15 cellular contexts compared by ENCODE assay signal in genomic region chr18:39966275-39966674, GRCh38.
DNase-seq lines count a peak whose midpoint lies in the region; ATAC-seq and TF ChIP-seq lines count a peak whose summit lies in the region.
"Had no signal": no experiment of that assay in that cellular context is flagged by ENCODE, and none has a peak within 500 bp of the region (broad histone marks: within the 10 kb centered on the region; RNA-seq: fewer than 3 reads in every experiment).

No MANE protein-coding gene starts in this region.

- DNase-seq in AG04450 (ENCODE audit: low read depth, low spot score) (no peak), GM23248 (peak; percentile 18), RWPE2 (ENCODE audit: low spot score) (no peak), foreskin fibroblast (no peak), kidney glomerular epithelial cell (lab: John Stamatoyannopoulos, UW) (no peak), A172 (ENCODE audit: low spot score) (no peak)
- DNase-seq: activated CD4-positive, alpha-beta T cell treated with anti-CD3 and anti-CD28 coated beads, Interleukin-2, amount 50 U/mL, for 1 hour; activated gamma-delta T cell; CD4-positive, alpha-beta T cell; colonic mucosa; NCI-H526 treated with DMSO at 0.1 percent for 48 hours; stimulated activated CD4-positive, alpha-beta T cell treated with anti-CD3 and anti-CD28 coated beads, Interleukin-15, amount 100 ng/mL, for 24 hours; T-helper 1 cell had no signal

- H3K27me3 ChIP-seq in AG04450 (ENCODE audit: control insufficient read depth, insufficient read depth, low read length) (no peaks in the 10 kb centered on the region), GM23248 (replicated peaks; ENCODE audit: insufficient read depth) (no peaks in the 10 kb centered on the region), RWPE2 (ENCODE audit: insufficient read depth, poor library complexity, severe bottlenecking) (no peaks in the 10 kb centered on the region)
- H3K27me3 ChIP-seq: colonic mucosa had no signal

- in situ Hi-C loops in GM23248 (cut with MboI) = no loop called here

- ATAC-seq in RWPE2 (ENCODE audit: low read depth) (no peak), HG03280 (IDR thresholded peaks at IDR 0.05; ENCODE audit: unreplicated experiment) (no peak), GM18868 (IDR thresholded peaks at IDR 0.05; ENCODE audit: unreplicated experiment) (no peak)

- H3K4me1 ChIP-seq in GM23248 (ENCODE audit: insufficient read depth) (peaks cover 10% of the 10 kb centered on the region), RWPE2 (ENCODE audit: insufficient read depth, poor library complexity, severe bottlenecking) (peaks cover 20% of the 10 kb centered on the region)
- H3K4me1 ChIP-seq: colonic mucosa had no signal

- H3K4me3 ChIP-seq in AG04450 (ENCODE audit: low read depth, low read length) = no peak overlapping the region
- H3K4me3 ChIP-seq in GM23248 = no peak overlapping the region
- no peak overlapping the region for H3K4me3 ChIP-seq in RWPE2 (ENCODE audit: severe bottlenecking)
- no peak overlapping the region for H3K4me3 ChIP-seq in foreskin fibroblast (ENCODE audit: low read depth in 1 of 2, low read length in 2 of 2)
- H3K4me3 ChIP-seq: colonic mucosa had no signal

- H2AFZ ChIP-seq in GM23248 = no peak overlapping the region

- no peaks in the 10 kb centered on the region for H3K79me2 ChIP-seq in GM23248 (ENCODE audit: insufficient read depth)

- peak; percentile 39 for TF ChIP-seq CTCF in AG04450 (IDR thresholded peaks at IDR 0.05; ENCODE audit: low read depth, low read length)
- peak; percentile 45 for TF ChIP-seq CTCF in RWPE2 (IDR thresholded peaks at IDR 0.05; ENCODE audit: poor library complexity, severe bottlenecking)
- TF ChIP-seq CTCF in foreskin fibroblast (IDR thresholded peaks at IDR 0.05; ENCODE audit: low read depth, low read length) = peak; percentile 28

- no peak overlapping the region for H3K4me2 ChIP-seq in GM23248 (ENCODE audit: unreplicated experiment)

- H3K9me2 ChIP-seq in GM23248 (ENCODE audit: insufficient read depth) = no peaks in the 10 kb centered on the region

- H3K36me3 ChIP-seq in GM23248 (ENCODE audit: low read depth) (no peaks in the 10 kb centered on the region), RWPE2 (ENCODE audit: low read depth) (no peaks in the 10 kb centered on the region)
- H3K36me3 ChIP-seq: colonic mucosa had no signal

- no peaks in the 10 kb centered on the region for H3F3A ChIP-seq in GM23248 (ENCODE audit: insufficient read depth)

- no peak overlapping the region for H3K9ac ChIP-seq in GM23248

- CTCF ChIA-PET in AG04450 (lab: Charles Lee) = no interaction called here

- H3K9me3 ChIP-seq in AG04450 (ENCODE audit: control insufficient read depth, insufficient read depth, low read length) (no peaks in the 10 kb centered on the region), GM23248 (ENCODE audit: low read depth) (no peaks in the 10 kb centered on the region), RWPE2 (ENCODE audit: severe bottlenecking) (no peaks in the 10 kb centered on the region)
- H3K9me3 ChIP-seq: colonic mucosa had no signal

- POLR2A ChIA-PET in AG04450 (lab: Yijun Ruan, JAX) = no interaction called here

- no peaks in the 10 kb centered on the region for H4K20me1 ChIP-seq in GM23248 (ENCODE audit: insufficient read depth)

- H3K27ac ChIP-seq in AG04450 (ENCODE audit: low read depth, low read length) (no peak overlapping the region), GM23248 (no peak overlapping the region), RWPE2 (ENCODE audit: poor library complexity, severe bottlenecking) (no peak overlapping the region)
- H3K27ac ChIP-seq: colonic mucosa had no signal

- WGBS in GM23248 (ENCODE audit: low coverage in 1 of 2, low lambda C conversion rate in 2 of 2, missing lambda C conversion rate in 2 of 2), 2 experiments = 55 to 57% methylated on average over 3 of the region's 3 CpGs
